1 cellular context compared by ENCODE assay signal in the genomic region with DNA sequence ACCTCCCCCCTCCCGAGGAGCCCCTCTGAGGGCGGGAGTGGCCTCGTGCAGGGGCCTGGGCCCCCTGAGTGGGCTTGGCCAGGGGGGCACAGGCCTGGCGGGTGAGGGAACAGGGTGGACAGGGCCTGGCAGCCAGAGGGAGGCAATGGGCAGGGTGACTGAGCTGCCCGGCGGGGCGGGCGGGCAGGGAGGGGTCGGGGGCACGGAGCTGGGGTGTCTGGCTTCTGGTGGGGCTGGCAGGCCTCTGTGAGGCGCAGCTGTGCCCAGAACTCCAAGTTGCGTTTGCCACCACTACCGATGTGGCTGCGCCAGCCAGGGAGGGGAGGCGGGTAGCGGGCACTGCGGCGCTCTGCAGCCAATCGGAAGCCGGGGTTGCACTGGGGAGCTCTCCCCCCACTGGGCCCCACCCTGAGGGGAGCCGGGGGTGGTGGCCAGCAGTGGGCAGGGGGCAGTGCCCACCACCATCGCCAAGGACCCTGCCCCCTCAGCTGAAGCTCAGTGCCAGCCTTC.
TF ChIP-seq lines count a peak whose summit lies in the region.

No MANE protein-coding gene starts in this region.

TF ChIP-seq in K562, 482 proteins besides CTCF, POLR2A, EP300 and RAD21:
- TF ChIP-seq ZSCAN32 (CRISPR knock-in tag; IDR thresholded peaks at IDR 0.05) = no peak
- TF ChIP-seq THAP12 (CRISPR knock-in tag; IDR thresholded peaks at IDR 0.05) = no peak
- TF ChIP-seq, protein P1, sequence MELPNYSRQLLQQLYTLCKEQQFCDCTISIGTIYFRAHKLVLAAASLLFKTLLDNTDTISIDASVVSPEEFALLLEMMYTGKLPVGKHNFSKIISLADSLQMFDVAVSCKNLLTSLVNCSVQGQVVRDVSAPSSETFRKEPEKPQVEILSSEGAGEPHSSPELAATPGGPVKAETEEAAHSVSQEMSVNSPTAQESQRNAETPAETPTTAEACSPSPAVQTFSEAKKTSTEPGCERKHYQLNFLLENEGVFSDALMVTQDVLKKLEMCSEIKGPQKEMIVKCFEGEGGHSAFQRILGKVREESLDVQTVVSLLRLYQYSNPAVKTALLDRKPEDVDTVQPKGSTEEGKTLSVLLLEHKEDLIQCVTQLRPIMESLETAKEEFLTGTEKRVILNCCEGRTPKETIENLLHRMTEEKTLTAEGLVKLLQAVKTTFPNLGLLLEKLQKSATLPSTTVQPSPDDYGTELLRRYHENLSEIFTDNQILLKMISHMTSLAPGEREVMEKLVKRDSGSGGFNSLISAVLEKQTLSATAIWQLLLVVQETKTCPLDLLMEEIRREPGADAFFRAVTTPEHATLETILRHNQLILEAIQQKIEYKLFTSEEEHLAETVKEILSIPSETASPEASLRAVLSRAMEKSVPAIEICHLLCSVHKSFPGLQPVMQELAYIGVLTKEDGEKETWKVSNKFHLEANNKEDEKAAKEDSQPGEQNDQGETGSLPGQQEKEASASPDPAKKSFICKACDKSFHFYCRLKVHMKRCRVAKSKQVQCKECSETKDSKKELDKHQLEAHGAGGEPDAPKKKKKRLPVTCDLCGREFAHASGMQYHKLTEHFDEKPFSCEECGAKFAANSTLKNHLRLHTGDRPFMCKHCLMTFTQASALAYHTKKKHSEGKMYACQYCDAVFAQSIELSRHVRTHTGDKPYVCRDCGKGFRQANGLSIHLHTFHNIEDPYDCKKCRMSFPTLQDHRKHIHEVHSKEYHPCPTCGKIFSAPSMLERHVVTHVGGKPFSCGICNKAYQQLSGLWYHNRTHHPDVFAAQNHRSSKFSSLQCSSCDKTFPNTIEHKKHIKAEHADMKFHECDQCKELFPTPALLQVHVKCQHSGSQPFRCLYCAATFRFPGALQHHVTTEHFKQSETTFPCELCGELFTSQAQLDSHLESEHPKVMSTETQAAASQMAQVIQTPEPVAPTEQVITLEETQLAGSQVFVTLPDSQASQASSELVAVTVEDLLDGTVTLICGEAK (IDR thresholded peaks at IDR 0.05) = no peak
- TF ChIP-seq, protein P1 (CRISPR knock-in tag; IDR thresholded peaks at IDR 0.05) = no peak
- no peak for TF ChIP-seq ZZZ3 (IDR thresholded peaks at IDR 0.05)
- TF ChIP-seq HNRNPL (IDR thresholded peaks at IDR 0.05; ENCODE audit: low read depth, low read length) = peak; percentile 91
- TF ChIP-seq CCNT2 (IDR thresholded peaks at IDR 0.05; ENCODE audit: borderline replicate concordance, extremely low read depth, insufficient read length, low read depth, low read length) = no peak
- TF ChIP-seq CBX2 (IDR thresholded peaks at IDR 0.05; ENCODE audit: insufficient read depth, low read length, poor library complexity, severe bottlenecking) = no peak
- peak; percentile 16 for TF ChIP-seq PCBP1 (IDR thresholded peaks at IDR 0.05; ENCODE audit: low read depth, low read length, poor library complexity, severe bottlenecking)
